Comparison of ENCODE assay signal across 11 cellular contexts in genomic region chr11:117064275-117064674, GRCh38. TPM values are rescaled to one million over a fixed set of nuclear protein-coding genes. Genes with fewer than 3 reads are reported as not detected.
DNase-seq lines count a peak whose midpoint lies in the region; ATAC-seq and TF ChIP-seq lines count a peak whose summit lies in the region.
"Had no signal": no experiment of that assay in that cellular context is flagged by ENCODE, and none has a peak within 500 bp of the region (broad histone marks: within the 10 kb centered on the region; RNA-seq: fewer than 3 reads in every experiment).

No MANE protein-coding gene starts in this region.

- H3K9me3 ChIP-seq in A673 (ENCODE audit: low read depth, low read length, poor library complexity, severe bottlenecking), result no peaks in the 10 kb centered on the region

- H3K27ac Mint-ChIP-seq in activated CD4-positive, alpha-beta memory T cell treated with anti-CD3 and anti-CD28 coated beads, Interleukin-2, amount 10 ng/mL, durations not matched to agents 7 days and 5 days, result peak overlapping the region; percentile 3
- H3K27ac Mint-ChIP-seq: CD4-positive, alpha-beta T cell had no signal

- no peaks in the 10 kb centered on the region for H3K9me3 Mint-ChIP-seq in activated CD4-positive, alpha-beta memory T cell treated with anti-CD3 and anti-CD28 coated beads, Interleukin-2, amount 10 ng/mL, durations not matched to agents 7 days and 5 days
- H3K9me3 Mint-ChIP-seq: CD4-positive, alpha-beta T cell had no signal

- CTCF ChIA-PET in A673 (lab: Charles Lee), result no interaction called here
- CTCF ChIA-PET in activated CD4-positive, alpha-beta memory T cell treated with anti-CD3 and anti-CD28 coated beads, Interleukin-2, amount 10 ng/mL, durations not matched to agents 7 days and 5 days (lab: Charles Lee), result no interaction called here

- peaks cover 33% of the 10 kb centered on the region for H3K4me1 ChIP-seq in A673 (ENCODE audit: insufficient read depth, low read length, poor library complexity, severe bottlenecking)
- H3K4me1 ChIP-seq in foreskin keratinocyte, result peaks cover 7% of the 10 kb centered on the region

- intact Hi-C loops in A673 (cut with micrococcal nuclease; ENCODE audit: unreplicated experiment), result no loop called here

- H3K4me1 Mint-ChIP-seq in activated CD4-positive, alpha-beta memory T cell treated with anti-CD3 and anti-CD28 coated beads, Interleukin-2, amount 10 ng/mL, durations not matched to agents 7 days and 5 days, result peaks cover 38% of the 10 kb centered on the region

- H3K27ac ChIP-seq in A673 (ENCODE audit: low read depth, low read length, poor library complexity, severe bottlenecking) (peak overlapping the region; percentile 28), foreskin keratinocyte (no peak overlapping the region)
- H3K27ac ChIP-seq: VCaP had no signal

- no peaks in the 10 kb centered on the region for H3K36me3 Mint-ChIP-seq in activated CD4-positive, alpha-beta memory T cell treated with anti-CD3 and anti-CD28 coated beads, Interleukin-2, amount 10 ng/mL, durations not matched to agents 7 days and 5 days (ENCODE audit: low read depth)

- no peak for TF ChIP-seq CTCF in A673 (conservative IDR thresholded peaks at IDR 0.05; ENCODE audit: low read depth, low read length)
- TF ChIP-seq CTCF in foreskin keratinocyte (conservative IDR thresholded peaks at IDR 0.05), result no peak
- no peak for TF ChIP-seq CTCF in GM10266 (IDR thresholded peaks at IDR 0.05; ENCODE audit: control insufficient read depth, insufficient read depth, low read depth, missing control alignments)

- BruUV-seq in A673 (replicated peaks; lab: Mats Ljungman, UMichigan), result no TSS peak

- POLR2A ChIA-PET in A673 (lab: Charles Lee; ENCODE audit: low non-redundant PET), result no interaction called here
- POLR2A ChIA-PET in activated CD4-positive, alpha-beta memory T cell treated with anti-CD3 and anti-CD28 coated beads, Interleukin-2, amount 10 ng/mL, durations not matched to agents 7 days and 5 days (lab: Charles Lee), result interaction anchor here (0.6 to 1.4 kb wide), 2 partner anchors 13 to 116 kb away, joined by 3 to 8 read pairs; no protein-coding TSS in a partner anchor

- H3K27me3 ChIP-seq in A673 (replicated peaks; ENCODE audit: insufficient read depth, low read depth, low read length, poor library complexity) (no peaks in the 10 kb centered on the region), foreskin keratinocyte (no peaks in the 10 kb centered on the region)

- H3K36me3 ChIP-seq in A673 (ENCODE audit: insufficient read depth, low read length, poor library complexity, severe bottlenecking), result no peaks in the 10 kb centered on the region

- ATAC-seq in foreskin keratinocyte (peak; percentile 39), HG03354 (IDR thresholded peaks at IDR 0.05; ENCODE audit: poor library complexity, severe bottlenecking, unreplicated experiment) (no peak), HG02973 (IDR thresholded peaks at IDR 0.05; ENCODE audit: unreplicated experiment) (no peak)
- ATAC-seq: sciatic nerve had no signal

- no peak overlapping the region for H3K4me3 ChIP-seq in A673 (ENCODE audit: low read depth, low read length, poor library complexity, severe bottlenecking)

- no peaks in the 10 kb centered on the region for H3K27me3 Mint-ChIP-seq in activated CD4-positive, alpha-beta memory T cell treated with anti-CD3 and anti-CD28 coated beads, Interleukin-2, amount 10 ng/mL, durations not matched to agents 7 days and 5 days
- H3K27me3 Mint-ChIP-seq: CD4-positive, alpha-beta T cell had no signal

- DNase-seq in A673 (ENCODE audit: low spot score) (no peak), HCEC 1CT (peak; percentile 61), foreskin keratinocyte (peak in 1 of 2 donors; percentile 44), NCI-H82 (lab: John Stamatoyannopoulos, UW) (no peak), GM10266 (ENCODE audit: extremely low spot score) (no peak)
- DNase-seq in activated CD4-positive, alpha-beta memory T cell treated with anti-CD3 and anti-CD28 coated beads, Interleukin-2, amount 10 ng/mL, durations not matched to agents 7 days and 5 days, result no peak
- DNase-seq: CD4-positive, alpha-beta T cell had no signal

- H3K4me3 Mint-ChIP-seq in activated CD4-positive, alpha-beta memory T cell treated with anti-CD3 and anti-CD28 coated beads, Interleukin-2, amount 10 ng/mL, durations not matched to agents 7 days and 5 days, result no peak overlapping the region

RNA-seq across cellular contexts. Expression of gene SIK3, which starts 34.0 kb away (rescaled TPM):
- total RNA-seq in A673 (2021) (71.9 and 81.7 TPM in 2 replicates), foreskin keratinocyte (16.4 and 17.2 TPM in 2 replicates)
- total RNA-seq in activated CD4-positive, alpha-beta memory T cell treated with anti-CD3 and anti-CD28 coated beads, Interleukin-2, amount 10 ng/mL, durations not matched to agents 7 days and 5 days, result 10 to 100 TPM; 36.4 to 43.0 TPM
- polyA plus RNA-seq in foreskin keratinocyte, result 5.9 and 6.8 TPM in 2 replicates
